14 cellular contexts compared by ENCODE assay signal in the genomic region with DNA sequence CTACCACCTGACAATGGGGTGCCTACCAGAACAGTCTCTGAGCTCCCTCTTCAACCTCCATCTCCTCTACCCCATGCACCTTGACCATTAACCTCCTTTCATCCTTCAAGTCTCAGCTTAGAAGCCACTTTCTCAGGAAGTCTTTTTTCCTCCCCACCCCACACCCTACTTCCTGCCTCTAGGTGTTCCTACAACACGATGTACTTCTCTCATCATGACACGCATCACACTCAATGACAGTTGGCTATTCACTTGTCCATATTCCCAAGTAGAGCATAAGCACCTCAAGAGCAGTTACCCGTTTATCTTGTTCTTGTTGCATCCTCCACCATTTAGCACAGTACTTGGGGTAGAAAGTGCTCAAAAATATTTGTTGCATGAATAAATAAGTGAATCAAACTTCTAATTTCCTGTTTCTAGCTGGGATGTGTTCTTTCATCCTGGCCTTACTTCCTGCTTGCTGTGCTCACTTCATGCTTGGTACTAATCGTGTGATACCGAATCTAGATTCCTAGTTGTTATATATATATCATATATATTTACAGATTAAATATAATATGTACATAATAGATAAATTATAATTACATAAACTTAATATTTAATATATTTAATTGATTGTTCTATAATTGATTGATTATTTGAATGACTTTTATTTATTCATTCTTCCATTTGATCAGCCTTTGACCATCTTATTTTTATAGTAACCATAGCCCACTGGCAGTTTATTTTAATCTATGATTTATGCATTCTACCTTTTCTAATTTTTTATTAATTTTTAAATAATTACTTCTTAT.
A peak's percentile ranks its signal among the peaks of the same experiment; 100 is the strongest.
DNase-seq lines count a peak whose midpoint lies in the region; ATAC-seq and TF ChIP-seq lines count a peak whose summit lies in the region.
"Had no signal": no experiment of that assay in that cellular context is flagged by ENCODE, and none has a peak within 500 bp of the region (broad histone marks: within the 10 kb centered on the region; RNA-seq: fewer than 3 reads in every experiment).

No MANE protein-coding gene starts in this region.

- intact Hi-C loops in A673 (cut with micrococcal nuclease; ENCODE audit: unreplicated experiment): loop anchor here (5.0 kb wide), 1 partner anchor 96 kb away; no protein-coding TSS in a partner anchor

- peak overlapping the region; percentile 25 for H3K4me3 Mint-ChIP-seq in T-helper 17 cell
- H3K4me3 Mint-ChIP-seq: mesothelial cell of epicardium had no signal

- peaks cover 6% of the 10 kb centered on the region for H3K36me3 Mint-ChIP-seq in T-helper 17 cell (ENCODE audit: low read depth)

- H3K9me3 ChIP-seq in A673 (ENCODE audit: low read depth, low read length, poor library complexity, severe bottlenecking) (no peaks in the 10 kb centered on the region), T-helper 17 cell (ENCODE audit: control insufficient read depth, low read length, poor library complexity, severe bottlenecking) (no peaks in the 10 kb centered on the region), esophagus (ENCODE audit: control insufficient read depth in 2 of 2, insufficient read depth in 1 of 2, low read depth in 1 of 2, low read length in 1 of 2) (no peaks in the 10 kb centered on the region), MM.1S (replicated peaks; ENCODE audit: insufficient read depth, low read length) (no peaks in the 10 kb centered on the region)
- H3K9me3 ChIP-seq: BLaER1, right atrium auricular region had no signal

- WGBS in esophagus, 2 donors: 56 to 68% methylated on average over 5 of the region's 5 CpGs

- peaks cover 8% of the 10 kb centered on the region for H3K4me1 Mint-ChIP-seq in T-helper 17 cell

- POLR2A ChIA-PET in A673 (lab: Charles Lee; ENCODE audit: low non-redundant PET): no interaction called here

- DNase-seq in A673 (ENCODE audit: low spot score) (peak; percentile 65), EL (peak; percentile 15), T-helper 17 cell (no peak), GOT3 (lab: John Stamatoyannopoulos, UW) (no peak), MM.1S (no peak), coronary artery (ENCODE audit: low spot score) (no peak)
- DNase-seq: activated CD8-positive, alpha-beta memory T cell treated with anti-CD3 and anti-CD28 coated beads, Interleukin-2, amount 50 U/mL, for 4 hours; islet precursor cell; Karpas-422; NCI-H524 treated with DMSO at 0.1 percent for 48 hours had no signal

- no peak overlapping the region for H3K27ac ChIP-seq in A673 (ENCODE audit: low read depth, low read length, poor library complexity, severe bottlenecking)
- H3K27ac ChIP-seq in esophagus (ENCODE audit: low read depth in 2 of 2, low read length in 1 of 2): peak overlapping the region; percentile 87 to 89
- no peak overlapping the region for H3K27ac ChIP-seq in MM.1S (ENCODE audit: low read length)
- no peak overlapping the region for H3K27ac ChIP-seq in coronary artery
- H3K27ac ChIP-seq: BLaER1, right atrium auricular region had no signal

- no peaks in the 10 kb centered on the region for H3F3A ChIP-seq in MM.1S (ENCODE audit: insufficient read depth, low read length)

- CTCF ChIA-PET in A673 (lab: Charles Lee): no interaction called here

- H2AFZ ChIP-seq in MM.1S (ENCODE audit: low read length): no peak overlapping the region

- ATAC-seq in T-helper 17 cell: no peak

- H3K36me3 ChIP-seq in A673 (ENCODE audit: insufficient read depth, low read length, poor library complexity, severe bottlenecking) (no peaks in the 10 kb centered on the region), esophagus (ENCODE audit: control insufficient read depth in 2 of 2, insufficient read depth in 2 of 2, low read length in 1 of 2) (no peaks in the 10 kb centered on the region), MM.1S (replicated peaks; ENCODE audit: insufficient read depth, low read length) (no peaks in the 10 kb centered on the region)
- H3K36me3 ChIP-seq: BLaER1, right atrium auricular region had no signal

- BruUV-seq in A673 (replicated peaks; lab: Mats Ljungman, UMichigan): no TSS peak

- H3K27ac Mint-ChIP-seq in T-helper 17 cell: no peak overlapping the region
- H3K27ac Mint-ChIP-seq: mesothelial cell of epicardium had no signal

- H3K27me3 ChIP-seq in A673 (replicated peaks; ENCODE audit: insufficient read depth, low read depth, low read length, poor library complexity) (no peaks in the 10 kb centered on the region), esophagus (ENCODE audit: control insufficient read depth in 1 of 2, insufficient read depth in 2 of 2, low read length in 2 of 2) (no peaks in the 10 kb centered on the region), MM.1S (replicated peaks; ENCODE audit: insufficient read depth, low read length) (no peaks in the 10 kb centered on the region)
- H3K27me3 ChIP-seq: BLaER1, right atrium auricular region had no signal

- H4K20me1 ChIP-seq in MM.1S (ENCODE audit: insufficient read depth, low read length): no peaks in the 10 kb centered on the region
- H4K20me1 ChIP-seq: BLaER1 had no signal

- H3K4me3 ChIP-seq in A673 (ENCODE audit: low read depth, low read length, poor library complexity, severe bottlenecking) (no peak overlapping the region), esophagus (ENCODE audit: low read depth in 1 of 2, low read length in 2 of 2) (no peak overlapping the region), MM.1S (ENCODE audit: low read length) (no peak overlapping the region), coronary artery (no peak overlapping the region)
- H3K4me3 ChIP-seq: BLaER1, right atrium auricular region had no signal

- TF ChIP-seq CTCF in A673 (conservative IDR thresholded peaks at IDR 0.05; ENCODE audit: low read depth, low read length): no peak
- TF ChIP-seq CTCF in MM.1S (IDR thresholded peaks at IDR 0.05; ENCODE audit: low read length): no peak
- TF ChIP-seq CTCF in coronary artery (IDR thresholded peaks at IDR 0.05): no peak

- no peak overlapping the region for H3K4me2 ChIP-seq in MM.1S (ENCODE audit: low read depth, low read length)
- H3K4me2 ChIP-seq: BLaER1 had no signal

- H3K27me3 Mint-ChIP-seq in T-helper 17 cell: no peaks in the 10 kb centered on the region

- H3K4me1 ChIP-seq in A673 (ENCODE audit: insufficient read depth, low read length, poor library complexity, severe bottlenecking) (peaks cover 39% of the 10 kb centered on the region), esophagus (ENCODE audit: control insufficient read depth in 2 of 2, insufficient read depth in 2 of 2, low read length in 1 of 2) (peaks cover 2 to 9% of the 10 kb centered on the region in 2 donors), MM.1S (ENCODE audit: low read length) (no peaks in the 10 kb centered on the region)
- H3K4me1 ChIP-seq: BLaER1, right atrium auricular region had no signal

- no peaks in the 10 kb centered on the region for H3K79me2 ChIP-seq in MM.1S (ENCODE audit: low read length)

- no peak overlapping the region for H3K9ac ChIP-seq in MM.1S (ENCODE audit: low read length)
- H3K9ac ChIP-seq: BLaER1 had no signal

- H3K9me2 ChIP-seq in MM.1S (replicated peaks; ENCODE audit: insufficient read depth, low read length): no peaks in the 10 kb centered on the region

Comparison
In these comparisons a context has a peak if more than half of its experiments do, and no peak if none do; other contexts are left out.
1. DNase-seq: peak in A673 (single experiment) and EL (single experiment); none in T-helper 17 cell (0 of 3), GOT3 (single experiment), MM.1S (single experiment) and coronary artery (single experiment).
2. H3K27ac ChIP-seq: peak in esophagus (2 of 2); none in A673 (single experiment), MM.1S (single experiment) and coronary artery (0 of 2).